In the genomic region with DNA sequence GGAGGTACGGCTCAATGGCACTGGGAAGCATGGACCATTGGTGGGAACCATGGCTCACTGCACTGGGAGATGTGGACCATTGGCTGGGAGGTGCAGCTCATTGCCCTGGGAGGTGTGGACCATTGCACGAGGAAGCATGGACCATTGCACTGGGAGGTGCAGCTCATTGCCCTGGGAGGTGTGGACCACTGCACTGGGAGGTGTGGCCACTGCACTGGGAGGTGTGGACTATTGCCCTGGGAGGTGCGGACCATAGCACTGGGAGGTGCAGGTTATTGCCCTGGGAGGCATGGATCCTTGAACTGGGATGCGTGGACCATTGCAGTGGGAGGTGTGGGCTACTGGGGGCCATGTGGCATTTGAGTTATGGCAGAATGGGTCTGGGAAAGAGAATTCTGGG, we compare ENCODE assay signal across 6 cellular contexts.
DNase-seq lines count a peak whose midpoint lies in the region; ATAC-seq, FAIRE-seq and TF ChIP-seq lines count a peak whose summit lies in the region.
"Not testable (repeated sequence)": the region's sequence is repeated elsewhere in the genome, so short reads cannot be mapped to it uniquely, and the experiment has no call there.

No MANE protein-coding gene starts in this region.

- in situ Hi-C loops in GM13977 (cut with MboI; ENCODE audit: low pct_unique_long_range_greater_than_20kb, low sequenced_read_pairs, unreplicated experiment): not testable (repeated sequence)

- H3K4me1 ChIP-seq in upper lobe of left lung: not testable (repeated sequence)

- H3K27me3 ChIP-seq in upper lobe of left lung: not testable (repeated sequence)

- H3K4me1 Mint-ChIP-seq in activated CD4-positive, alpha-beta T cell treated with anti-CD3 and anti-CD28 coated beads, Interleukin-2, amount 10 ng/mL, durations not matched to agents 24 days and 14 days: not testable (repeated sequence)

- not testable (repeated sequence) for H3K4me3 ChIP-seq in upper lobe of left lung

- peaks cover 14% of the 10 kb centered on the region for H3K27me3 Mint-ChIP-seq in activated CD4-positive, alpha-beta T cell treated with anti-CD3 and anti-CD28 coated beads, Interleukin-2, amount 10 ng/mL, durations not matched to agents 24 days and 14 days

- not testable (repeated sequence) for H3K4me3 Mint-ChIP-seq in activated CD4-positive, alpha-beta T cell treated with anti-CD3 and anti-CD28 coated beads, Interleukin-2, amount 10 ng/mL, durations not matched to agents 24 days and 14 days

- DNase-seq in GM13977 (ENCODE audit: low spot score): peak; percentile 0
- DNase-seq in activated CD4-positive, alpha-beta T cell treated with anti-CD3 and anti-CD28 coated beads, Interleukin-2, amount 10 ng/mL, durations not matched to agents 24 days and 14 days: peak; percentile 32
- DNase-seq in left lobe of liver (ENCODE audit: low spot score); upper lobe of left lung; urothelium cell line (ENCODE audit: low spot score): not testable (repeated sequence)

- H3K36me3 ChIP-seq in upper lobe of left lung: not testable (repeated sequence)

- not testable (repeated sequence) for H3K27ac Mint-ChIP-seq in activated CD4-positive, alpha-beta T cell treated with anti-CD3 and anti-CD28 coated beads, Interleukin-2, amount 10 ng/mL, durations not matched to agents 24 days and 14 days

- TF ChIP-seq POLR2A in upper lobe of left lung (IDR thresholded peaks at IDR 0.05): not testable (repeated sequence)

- not testable (repeated sequence) for H3K9me3 ChIP-seq in upper lobe of left lung

- H3K27ac ChIP-seq in upper lobe of left lung: not testable (repeated sequence)

- not testable (repeated sequence) for H3K9me3 Mint-ChIP-seq in activated CD4-positive, alpha-beta T cell treated with anti-CD3 and anti-CD28 coated beads, Interleukin-2, amount 10 ng/mL, durations not matched to agents 24 days and 14 days

- peak; percentile 17 for ATAC-seq in esophagus mucosa
- ATAC-seq in left lobe of liver: peak; percentile 19
- ATAC-seq in upper lobe of left lung (ENCODE audit: low FRiP score in 2 of 2): peak; percentile 16 to 24

- TF ChIP-seq CTCF in GM13977 (IDR thresholded peaks at IDR 0.05; ENCODE audit: extremely low read depth, insufficient read depth, missing control alignments); upper lobe of left lung (IDR thresholded peaks at IDR 0.05): not testable (repeated sequence)

- H3K36me3 Mint-ChIP-seq in activated CD4-positive, alpha-beta T cell treated with anti-CD3 and anti-CD28 coated beads, Interleukin-2, amount 10 ng/mL, durations not matched to agents 24 days and 14 days (ENCODE audit: low read depth): not testable (repeated sequence)

- TF ChIP-seq EP300 in upper lobe of left lung (IDR thresholded peaks at IDR 0.05): not testable (repeated sequence)

- FAIRE-seq in urothelium cell line (lab: Jason Lieb, UNC): peak; percentile 97

- intact Hi-C loops in activated CD4-positive, alpha-beta T cell treated with anti-CD3 and anti-CD28 coated beads, Interleukin-2, amount 10 ng/mL, durations not matched to agents 24 days and 14 days (cut with micrococcal nuclease): not testable (repeated sequence)

- 100% methylated on average over 1 of the region's 4 CpGs; no CpG with 5 or more reads in 1 of the 2 donors for WGBS in upper lobe of left lung, 2 donors
